ENCODE assay signal across 22 cellular contexts in the genomic region with DNA sequence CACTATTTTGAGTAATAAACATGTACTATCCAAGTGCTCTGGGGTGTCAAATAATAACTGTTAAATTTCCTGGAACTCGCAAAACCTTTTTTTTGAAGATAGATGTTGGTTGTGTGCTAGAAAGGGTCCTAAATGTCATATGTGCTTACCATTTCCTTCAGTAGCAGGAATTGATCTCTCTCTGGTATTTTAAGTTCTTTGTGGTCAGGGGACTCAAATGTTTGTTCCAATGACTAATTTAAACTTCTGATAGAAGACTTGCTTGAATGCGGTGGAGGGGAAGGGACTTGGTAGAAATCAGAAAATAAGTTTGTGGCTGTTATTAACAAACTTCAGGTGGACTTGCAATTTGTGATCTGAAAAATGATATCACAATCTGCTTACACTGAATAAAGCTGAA. TPM values are rescaled to one million over a fixed set of nuclear protein-coding genes. Genes with fewer than 3 reads are reported as not detected.
DNase-seq lines count a peak whose midpoint lies in the region; ATAC-seq lines count a peak whose summit lies in the region.
"Had no signal": no experiment of that assay in that cellular context is flagged by ENCODE, and none has a peak within 500 bp of the region (broad histone marks: within the 10 kb centered on the region; RNA-seq: fewer than 3 reads in every experiment).

No MANE protein-coding gene starts in this region.

- peak overlapping the region; percentile 30; the same call in 1 of the 2 replicates for H3K4me3 ChIP-seq in BLaER1
- no peak overlapping the region for H3K4me3 ChIP-seq in CD4-positive, alpha-beta memory T cell (ENCODE audit: low read length in 2 of 2)
- H3K4me3 ChIP-seq: body of pancreas, PC-9, thyroid gland had no signal

- no peak overlapping the region for H3K4me3 Mint-ChIP-seq in CD4-positive, alpha-beta memory T cell
- no peak overlapping the region for H3K4me3 Mint-ChIP-seq in activated CD4-positive, alpha-beta memory T cell treated with anti-CD3 and anti-CD28 coated beads for 36 hours
- no peak overlapping the region for H3K4me3 Mint-ChIP-seq in naive thymus-derived CD8-positive, alpha-beta T cell

- H3K9ac ChIP-seq in BLaER1 = peak overlapping the region; percentile 69

- H3K4me1 ChIP-seq in BLaER1 = peaks cover 59% of the 10 kb centered on the region
- H3K4me1 ChIP-seq in CD4-positive, alpha-beta memory T cell (ENCODE audit: insufficient read depth, low read length) = peaks cover 6% of the 10 kb centered on the region

- CTCF ChIA-PET in CD4-positive, alpha-beta memory T cell (lab: Charles Lee; ENCODE audit: partially characterized antibody) = no interaction called here
- CTCF ChIA-PET in activated CD4-positive, alpha-beta memory T cell treated with anti-CD3 and anti-CD28 coated beads for 36 hours (lab: Charles Lee) = interaction anchor here (1.0 kb wide), 1 partner anchor 13 kb away, joined by 5 read pairs; no protein-coding TSS in a partner anchor

- H3K27me3 Mint-ChIP-seq in CD4-positive, alpha-beta memory T cell = no peaks in the 10 kb centered on the region
- H3K27me3 Mint-ChIP-seq in activated CD4-positive, alpha-beta memory T cell treated with anti-CD3 and anti-CD28 coated beads for 36 hours = no peaks in the 10 kb centered on the region
- H3K27me3 Mint-ChIP-seq in naive thymus-derived CD8-positive, alpha-beta T cell = no peaks in the 10 kb centered on the region

- peaks cover 25% of the 10 kb centered on the region for H4K20me1 ChIP-seq in BLaER1

- no peaks in the 10 kb centered on the region for H3K9me3 Mint-ChIP-seq in CD4-positive, alpha-beta memory T cell
- no peaks in the 10 kb centered on the region for H3K9me3 Mint-ChIP-seq in activated CD4-positive, alpha-beta memory T cell treated with anti-CD3 and anti-CD28 coated beads for 36 hours
- no peaks in the 10 kb centered on the region for H3K9me3 Mint-ChIP-seq in naive thymus-derived CD8-positive, alpha-beta T cell

- intact Hi-C loops in CD4-positive, alpha-beta memory T cell (cut with micrococcal nuclease) = no loop called here
- intact Hi-C loops in activated CD4-positive, alpha-beta memory T cell treated with anti-CD3 and anti-CD28 coated beads for 36 hours (cut with micrococcal nuclease) = loop anchor here (10.0 kb wide), 1 partner anchor 201 kb away; no protein-coding TSS in a partner anchor

- H3K9me3 ChIP-seq in BLaER1 = no peaks in the 10 kb centered on the region
- H3K9me3 ChIP-seq in CD4-positive, alpha-beta memory T cell (ENCODE audit: control insufficient read depth in 1 of 2, low read length in 2 of 2) = no peaks in the 10 kb centered on the region
- H3K9me3 ChIP-seq: body of pancreas, neutrophil, thyroid gland had no signal

- POLR2A ChIA-PET in CD4-positive, alpha-beta memory T cell (lab: Charles Lee; ENCODE audit: partially characterized antibody) = no interaction called here
- POLR2A ChIA-PET in activated CD4-positive, alpha-beta memory T cell treated with anti-CD3 and anti-CD28 coated beads for 36 hours (lab: Charles Lee) = no interaction called here
- POLR2A ChIA-PET in naive thymus-derived CD8-positive, alpha-beta T cell (lab: Charles Lee) = no interaction called here

- peaks cover 41% of the 10 kb centered on the region; the same call in 1 of the 2 replicates for H3K36me3 ChIP-seq in BLaER1
- peaks cover 5% of the 10 kb centered on the region for H3K36me3 ChIP-seq in CD4-positive, alpha-beta memory T cell (ENCODE audit: insufficient read depth, low read length)
- H3K36me3 ChIP-seq: thyroid gland had no signal

- DNase-seq in CD4-positive, alpha-beta memory T cell = no peak
- no peak for DNase-seq in activated CD4-positive, alpha-beta memory T cell treated with anti-CD3 and anti-CD28 coated beads for 36 hours
- DNase-seq in naive thymus-derived CD8-positive, alpha-beta T cell = no peak
- DNase-seq in HUDEP-2 (lab: John Stamatoyannopoulos, UW; ENCODE audit: unreplicated experiment in 76 of 76) (no peak), NCI-H2081 (lab: John Stamatoyannopoulos, UW) (no peak), inferior parietal cortex (ENCODE audit: extremely low spot score) (no peak)
- DNase-seq: AML-193; body of pancreas; dermis blood vessel endothelial cell; DMS 273 treated with DMSO at 0.1 percent for 48 hours; GF-D8; mesendoderm; NCI-H2081 treated with DMSO at 0.1 percent for 48 hours; NCI-H526; PC-9; stimulated activated CD4-positive, alpha-beta T cell treated with anti-CD3 and anti-CD28 coated beads, Interleukin-2, amount 100 ng/mL, for 48 hours; thyroid gland had no signal

- H3K27me3 ChIP-seq in BLaER1 = no peaks in the 10 kb centered on the region
- no peaks in the 10 kb centered on the region for H3K27me3 ChIP-seq in CD4-positive, alpha-beta memory T cell (ENCODE audit: insufficient read depth, low read length)
- H3K27me3 ChIP-seq: body of pancreas, neutrophil, thyroid gland had no signal

- H3K4me2 ChIP-seq in BLaER1 = peak overlapping the region; percentile 85
- H3K4me2 ChIP-seq: PC-9 had no signal

- no peak for ATAC-seq in naive thymus-derived CD8-positive, alpha-beta T cell
- ATAC-seq: body of pancreas, esophagus mucosa, sciatic nerve had no signal

- peaks cover 20 to 31% (median 27%) of the 10 kb centered on the region in 4 donors for H3K4me1 Mint-ChIP-seq in CD4-positive, alpha-beta memory T cell
- H3K4me1 Mint-ChIP-seq in activated CD4-positive, alpha-beta memory T cell treated with anti-CD3 and anti-CD28 coated beads for 36 hours (ENCODE audit: low read depth) = peaks cover 34% of the 10 kb centered on the region
- H3K4me1 Mint-ChIP-seq in naive thymus-derived CD8-positive, alpha-beta T cell = peaks cover 18 to 37% (median 34%) of the 10 kb centered on the region in 4 donors

- H3K36me3 Mint-ChIP-seq in CD4-positive, alpha-beta memory T cell = peaks cover 5 to 16% of the 10 kb centered on the region in 2 donors
- peaks cover 16% of the 10 kb centered on the region for H3K36me3 Mint-ChIP-seq in activated CD4-positive, alpha-beta memory T cell treated with anti-CD3 and anti-CD28 coated beads for 36 hours
- H3K36me3 Mint-ChIP-seq in naive thymus-derived CD8-positive, alpha-beta T cell = peaks cover 0 to 28% (median 2%) of the 10 kb centered on the region in 3 donors

- peak overlapping the region; percentile 71 for H3K27ac ChIP-seq in BLaER1
- H3K27ac ChIP-seq in CD4-positive, alpha-beta memory T cell (ENCODE audit: low read depth, low read length) = no peak overlapping the region
- H3K27ac ChIP-seq: body of pancreas, neutrophil, PC-9, thyroid gland had no signal

- peak overlapping the region; percentile 19 to 90 (median 48) for H3K27ac Mint-ChIP-seq in CD4-positive, alpha-beta memory T cell
- peak overlapping the region; percentile 72 for H3K27ac Mint-ChIP-seq in activated CD4-positive, alpha-beta memory T cell treated with anti-CD3 and anti-CD28 coated beads for 36 hours
- peak overlapping the region in 8 of 10 donors; percentile 12 to 81 (median 53) for H3K27ac Mint-ChIP-seq in naive thymus-derived CD8-positive, alpha-beta T cell

RNA-seq across cellular contexts. Expression of gene ARIH2, which starts 26.8 kb away (rescaled TPM):
- total RNA-seq in CD4-positive, alpha-beta memory T cell = 100 to 1,000 TPM; 141 to 149 TPM
- 100 to 1,000 TPM; 109 to 153 TPM for polyA plus RNA-seq in CD4-positive, alpha-beta memory T cell
- 100 to 1,000 TPM; 109 to 130 TPM for total RNA-seq in activated CD4-positive, alpha-beta memory T cell treated with anti-CD3 and anti-CD28 coated beads for 36 hours
- total RNA-seq in naive thymus-derived CD8-positive, alpha-beta T cell = 100 to 1,000 TPM; 162 to 167 TPM
- polyA plus RNA-seq in naive thymus-derived CD8-positive, alpha-beta T cell = 100 to 1,000 TPM in 2 of 3 donors, 10 to 100 TPM in 1; 92.7 to 119 (median 101) TPM

RNA-seq across cellular contexts. Expression of gene P4HTM, which starts 44.6 kb away (rescaled TPM):
- total RNA-seq in CD4-positive, alpha-beta memory T cell = 10 to 100 TPM; 79.3 to 87.3 TPM
- 10 to 100 TPM; 29.7 to 32.8 TPM for polyA plus RNA-seq in CD4-positive, alpha-beta memory T cell
- 10 to 100 TPM; 32.7 to 32.8 TPM for total RNA-seq in activated CD4-positive, alpha-beta memory T cell treated with anti-CD3 and anti-CD28 coated beads for 36 hours
- total RNA-seq in naive thymus-derived CD8-positive, alpha-beta T cell = 10 to 100 TPM; 57.0 to 62.5 TPM
- 10 to 100 TPM; 20.3 to 23.3 (median 22.9) TPM for polyA plus RNA-seq in naive thymus-derived CD8-positive, alpha-beta T cell
- total RNA-seq: SK-MEL-5 had no signal

RNA-seq across cellular contexts. Expression of gene SLC25A20, which starts 46.8 kb away (rescaled TPM):
- 10 to 100 TPM; 12.7 to 19.2 TPM for total RNA-seq in CD4-positive, alpha-beta memory T cell
- polyA plus RNA-seq in CD4-positive, alpha-beta memory T cell = 10 to 100 TPM; 21.9 to 67.6 TPM
- total RNA-seq in activated CD4-positive, alpha-beta memory T cell treated with anti-CD3 and anti-CD28 coated beads for 36 hours = 10 to 100 TPM; 16.7 to 18.2 TPM
- total RNA-seq in naive thymus-derived CD8-positive, alpha-beta T cell = 10 to 100 TPM; 10.5 to 12.5 TPM
- polyA plus RNA-seq in naive thymus-derived CD8-positive, alpha-beta T cell = 10 to 100 TPM; 13.7 to 44.6 (median 19.4) TPM
